8 cellular contexts compared by ENCODE assay signal in genomic region chr17:62090868-62091267, GRCh38.
"Had no signal": no experiment of that assay in that cellular context is flagged by ENCODE, and none has a peak within 500 bp of the region (broad histone marks: within the 10 kb centered on the region; RNA-seq: fewer than 3 reads in every experiment).

No MANE protein-coding gene starts in this region.

- FAIRE-seq: G401.6, GM12878, GM12891, GM12892, GM18507, GM19239 had no signal

- H3K4me3 ChIP-seq: GM12878 had no signal

- ATAC-seq: GM12878 had no signal

- DNase-seq: GDM1, GF-D8 had no signal
